In genomic region chr18:48696-49095, GRCh38 we compare ENCODE assay signal across 11 cellular contexts. TPM values are rescaled to one million over a fixed set of nuclear protein-coding genes. Genes with fewer than 3 reads are reported as not detected.
A peak's percentile ranks its signal among the peaks of the same experiment; 100 is the strongest.
DNase-seq lines count a peak whose midpoint lies in the region; TF ChIP-seq lines count a peak whose summit lies in the region.
"Not testable (repeated sequence)": the region's sequence is repeated elsewhere in the genome, so short reads cannot be mapped to it uniquely, and the experiment has no call there.
"Had no signal": no experiment of that assay in that cellular context is flagged by ENCODE, and none has a peak within 500 bp of the region (broad histone marks: within the 10 kb centered on the region; RNA-seq: fewer than 3 reads in every experiment).

No MANE protein-coding gene starts in this region.

- not testable (repeated sequence) for H3K4me1 Mint-ChIP-seq in activated CD4-positive, alpha-beta T cell treated with anti-CD3 and anti-CD28 coated beads, Interleukin-2, amount 10 ng/mL, durations not matched to agents 24 days and 14 days

- not testable (repeated sequence) for H3K36me3 Mint-ChIP-seq in activated CD4-positive, alpha-beta T cell treated with anti-CD3 and anti-CD28 coated beads, Interleukin-2, amount 10 ng/mL, durations not matched to agents 24 days and 14 days (ENCODE audit: low read depth)

- intact Hi-C loops in activated CD4-positive, alpha-beta T cell treated with anti-CD3 and anti-CD28 coated beads, Interleukin-2, amount 10 ng/mL, durations not matched to agents 24 days and 14 days (cut with micrococcal nuclease); esophagus muscularis mucosa (cut with DNase I); posterior vena cava (cut with DNase I): not testable (repeated sequence)

- not testable (repeated sequence) for H3K9me3 ChIP-seq in esophagus muscularis mucosa; osteoblast (ENCODE audit: low read depth, low read length)

- H3K79me2 ChIP-seq in osteoblast (ENCODE audit: insufficient read depth, low read length), result not testable (repeated sequence)

- H4K20me1 ChIP-seq in osteoblast (ENCODE audit: insufficient read depth, low read length), result not testable (repeated sequence)

- not testable (repeated sequence) for H3K27ac Mint-ChIP-seq in activated CD4-positive, alpha-beta T cell treated with anti-CD3 and anti-CD28 coated beads, Interleukin-2, amount 10 ng/mL, durations not matched to agents 24 days and 14 days

- not testable (repeated sequence) for H3K4me3 Mint-ChIP-seq in activated CD4-positive, alpha-beta T cell treated with anti-CD3 and anti-CD28 coated beads, Interleukin-2, amount 10 ng/mL, durations not matched to agents 24 days and 14 days

- not testable (repeated sequence) for H3K36me3 ChIP-seq in esophagus muscularis mucosa; osteoblast (ENCODE audit: insufficient read depth, low read length)

- 92% methylated on average over 4 of the region's 25 CpGs for WGBS in esophagus muscularis mucosa

- H3K27ac ChIP-seq in esophagus muscularis mucosa (replicated peaks in 1 of 4); osteoblast (ENCODE audit: low read depth, low read length): not testable (repeated sequence)

- not testable (repeated sequence) for TF ChIP-seq EP300 in esophagus muscularis mucosa (IDR thresholded peaks at IDR 0.05)

- H3K4me1 ChIP-seq in esophagus muscularis mucosa; osteoblast (ENCODE audit: insufficient read depth, low read length): not testable (repeated sequence)

- peak; percentile 48 for DNase-seq in activated CD4-positive, alpha-beta T cell treated with anti-CD3 and anti-CD28 coated beads, Interleukin-2, amount 10 ng/mL, durations not matched to agents 24 days and 14 days
- peak; percentile 79 for DNase-seq in esophagus muscularis mucosa (ENCODE audit: extremely low spot score)
- peak; percentile 34 for DNase-seq in osteoblast (ENCODE audit: insufficient read length, low spot score, missing footprints)
- DNase-seq in posterior vena cava (ENCODE audit: low spot score), result peak; percentile 30

- H3K9me3 Mint-ChIP-seq in activated CD4-positive, alpha-beta T cell treated with anti-CD3 and anti-CD28 coated beads, Interleukin-2, amount 10 ng/mL, durations not matched to agents 24 days and 14 days, result not testable (repeated sequence)

- not testable (repeated sequence) for H3K27me3 ChIP-seq in esophagus muscularis mucosa; osteoblast (ENCODE audit: insufficient read depth, low read length)

- not testable (repeated sequence) for H3K27me3 Mint-ChIP-seq in activated CD4-positive, alpha-beta T cell treated with anti-CD3 and anti-CD28 coated beads, Interleukin-2, amount 10 ng/mL, durations not matched to agents 24 days and 14 days

- H2AFZ ChIP-seq in osteoblast (ENCODE audit: low read length), result not testable (repeated sequence)

- TF ChIP-seq CTCF in esophagus muscularis mucosa (IDR thresholded peaks at IDR 0.05); osteoblast (IDR thresholded peaks at IDR 0.05; ENCODE audit: extremely low read depth, low read depth, low read length): not testable (repeated sequence)

- H3K4me2 ChIP-seq in osteoblast (ENCODE audit: insufficient read depth, low read length), result not testable (repeated sequence)

- TF ChIP-seq POLR2A in esophagus muscularis mucosa (IDR thresholded peaks at IDR 0.05; ENCODE audit: low read depth), result not testable (repeated sequence)

- H3K4me3 ChIP-seq in esophagus muscularis mucosa; osteoblast (ENCODE audit: insufficient read depth, low read length): not testable (repeated sequence)

RNA-seq across cellular contexts. Expression of gene TUBB8B, which starts 0.7 kb away (rescaled TPM):
- total RNA-seq in activated CD4-positive, alpha-beta T cell treated with anti-CD3 and anti-CD28 coated beads, Interleukin-2, amount 10 ng/mL, durations not matched to agents 24 days and 14 days, result not detected in 2 replicates
- total RNA-seq in esophagus muscularis mucosa (not detected), osteoblast (not detected in 2 replicates), posterior vena cava (not detected)
- total RNA-seq: A172; CD4-positive, alpha-beta memory T cell; CD4-positive, alpha-beta T cell; CD4-positive, CD25-positive, alpha-beta regulatory T cell; CD8-positive, alpha-beta memory T cell; CD8-positive, alpha-beta T cell; Daoy had no signal
